ENCODE assay signal across 10 cellular contexts in the genomic region with DNA sequence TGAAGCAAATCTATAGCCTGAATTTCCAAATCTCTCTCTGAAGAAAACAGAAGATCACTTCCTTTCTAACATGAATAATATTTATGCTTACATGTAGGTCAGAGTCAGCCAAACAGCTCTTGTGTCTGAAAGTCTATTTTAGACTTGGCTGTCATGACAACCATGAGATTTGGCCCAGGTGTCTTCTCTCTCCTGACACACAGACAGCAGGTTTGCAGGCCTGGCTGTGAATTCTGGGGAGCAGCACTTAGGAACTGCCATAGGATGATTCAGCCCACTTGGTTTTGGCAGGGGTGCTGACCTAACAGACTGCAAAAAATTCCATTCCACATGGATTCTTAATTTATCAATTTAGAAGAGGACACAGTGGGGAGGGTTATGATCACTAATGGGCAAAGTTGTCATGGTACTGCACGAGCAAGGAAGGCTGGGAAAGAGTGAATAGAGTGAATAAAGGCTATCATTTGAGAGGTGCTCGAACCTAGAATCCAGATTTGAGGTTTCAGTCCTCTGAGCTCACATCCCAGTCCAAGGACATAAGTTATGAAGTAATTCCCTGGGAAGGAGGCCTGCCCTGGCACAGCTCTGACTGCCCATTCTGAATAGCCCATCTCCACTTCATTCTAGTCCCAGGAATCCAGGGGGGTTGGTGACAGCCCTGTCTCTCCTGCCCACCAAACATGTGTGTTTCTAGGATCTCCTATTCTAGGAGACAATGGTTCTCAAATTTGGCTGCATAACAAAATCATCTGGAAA.
DNase-seq lines count a peak whose midpoint lies in the region; ATAC-seq and TF ChIP-seq lines count a peak whose summit lies in the region.
"Had no signal": no experiment of that assay in that cellular context is flagged by ENCODE, and none has a peak within 500 bp of the region (broad histone marks: within the 10 kb centered on the region; RNA-seq: fewer than 3 reads in every experiment).

No MANE protein-coding gene starts in this region.

- intact Hi-C loops in lower leg skin (cut with DNase I; ENCODE audit: low total_unique reads): no loop called here

- peak; percentile 70 for ATAC-seq in GM19351 (IDR thresholded peaks at IDR 0.05; ENCODE audit: unreplicated experiment)
- ATAC-seq in HG03565 (IDR thresholded peaks at IDR 0.05; ENCODE audit: unreplicated experiment): peak; percentile 48

- in situ Hi-C loops in brain microvascular endothelial cell (cut with HindIII; ENCODE audit: low pct_ligation_motif_present, low sequenced_read_pairs): no loop called here

- WGBS in lower leg skin, 2 donors: 29 to 31% methylated on average over 2 of the region's 2 CpGs

- no peaks in the 10 kb centered on the region for H3K27me3 ChIP-seq in brain microvascular endothelial cell (replicated peaks)
- H3K27me3 ChIP-seq: Peyer's patch had no signal

- H3K4me3 ChIP-seq in lower leg skin (ENCODE audit: low read depth, poor library complexity, severe bottlenecking) (no peak overlapping the region), brain microvascular endothelial cell (ENCODE audit: low read depth, low read length) (no peak overlapping the region)
- H3K4me3 ChIP-seq: Peyer's patch had no signal

- no peak for TF ChIP-seq POLR2A in lower leg skin (IDR thresholded peaks at IDR 0.05)

- H3K27ac ChIP-seq in brain microvascular endothelial cell: no peak overlapping the region
- H3K27ac ChIP-seq: Peyer's patch had no signal

- H3K36me3 ChIP-seq in brain microvascular endothelial cell (replicated peaks): no peaks in the 10 kb centered on the region
- H3K36me3 ChIP-seq: Peyer's patch had no signal

- peak; percentile 31 for DNase-seq in astrocyte of the hippocampus (ENCODE audit: low read depth, low spot score)
- DNase-seq in myocyte (ENCODE audit: low read depth): peak; percentile 54
- no peak for DNase-seq in middle frontal gyrus (ENCODE audit: extremely low spot score, low spot score)
- DNase-seq in superior temporal gyrus (ENCODE audit: extremely low spot score): no peak
- DNase-seq in lower leg skin (ENCODE audit: low spot score in 2 of 2): no peak
- DNase-seq in brain microvascular endothelial cell: no peak
- DNase-seq: foreskin melanocyte, Peyer's patch had no signal

- TF ChIP-seq CTCF in lower leg skin (IDR thresholded peaks at IDR 0.05) (no peak), brain microvascular endothelial cell (IDR thresholded peaks at IDR 0.05; ENCODE audit: low read depth, low read length, missing control alignments) (no peak)

Comparison
In these comparisons a context has a peak if more than half of its experiments do, and no peak if none do; other contexts are left out.
1. DNase-seq: peak in astrocyte of the hippocampus (single experiment) and myocyte (single experiment); none in middle frontal gyrus (single experiment), superior temporal gyrus (single experiment), lower leg skin (0 of 2) and brain microvascular endothelial cell (single experiment).